ENCODE assay signal across 8 cellular contexts in the genomic region with DNA sequence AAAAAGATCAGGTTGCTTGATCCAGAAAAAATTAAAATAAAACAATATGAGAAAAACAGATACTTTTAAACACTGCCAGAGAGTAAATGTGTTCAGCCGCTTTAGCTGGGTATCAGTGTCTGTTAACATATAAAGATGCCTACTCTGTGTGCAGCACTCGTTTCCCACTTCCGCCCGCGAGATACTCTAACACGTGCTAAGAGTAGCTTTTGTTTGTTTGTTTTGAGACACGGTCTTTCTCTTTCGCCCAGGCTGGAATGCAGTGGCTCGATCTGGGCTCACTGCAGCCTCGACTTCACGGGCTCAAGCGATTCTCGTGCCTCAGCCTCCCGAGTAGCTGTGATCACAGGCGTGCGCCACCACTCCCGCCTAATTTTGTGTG. TPM values are rescaled to one million over a fixed set of nuclear protein-coding genes. Genes with fewer than 3 reads are reported as not detected.
DNase-seq lines count a peak whose midpoint lies in the region; ATAC-seq and TF ChIP-seq lines count a peak whose summit lies in the region.

No MANE protein-coding gene starts in this region.

- no peaks in the 10 kb centered on the region for H3K27me3 ChIP-seq in effector memory CD4-positive, alpha-beta T cell (replicated peaks; ENCODE audit: control insufficient read depth, insufficient read depth, low read length, poor library complexity, severe bottlenecking)

- peaks cover 7% of the 10 kb centered on the region for H3K36me3 ChIP-seq in effector memory CD4-positive, alpha-beta T cell (ENCODE audit: control insufficient read depth, insufficient read depth, low read length)

- H3K4me1 Mint-ChIP-seq in natural killer cell, result peaks cover 17 to 26% of the 10 kb centered on the region in 2 donors

- TF ChIP-seq CTCF in AG09309 (IDR thresholded peaks at IDR 0.05; ENCODE audit: control insufficient read depth, insufficient read depth, low read depth, low read length, missing control alignments) (no peak), natural killer cell (IDR thresholded peaks at IDR 0.05) (no peak)

- peak overlapping the region; percentile 95 to 96 for H3K27ac Mint-ChIP-seq in natural killer cell

- intact Hi-C loops in natural killer cell (cut with micrococcal nuclease), result loop anchor here (5.0 kb wide), 1 partner anchor 69 kb away; the partner anchor contains the start of gene RASGRP2

- peak overlapping the region; percentile 86 for H3K27ac ChIP-seq in effector memory CD4-positive, alpha-beta T cell (ENCODE audit: insufficient read depth, low read length, poor library complexity, severe bottlenecking)

- H3K4me3 ChIP-seq in AG09309 (ENCODE audit: control insufficient read depth, low read depth, low read length), result peak overlapping the region; percentile 18
- peak overlapping the region; percentile 77 for H3K4me3 ChIP-seq in effector memory CD4-positive, alpha-beta T cell (ENCODE audit: insufficient read depth, low read depth, low read length, poor library complexity, severe bottlenecking)

- peak overlapping the region; percentile 96 for H3K4me3 Mint-ChIP-seq in natural killer cell

- DNase-seq in AG09309 (ENCODE audit: low read depth) (no peak), SHP77 treated with DMSO at 0.1 percent for 48 hours (lab: John Stamatoyannopoulos, UW) (peak; percentile 62), natural killer cell (peak; percentile 52), A172 (ENCODE audit: low spot score) (no peak), GM19240 (ENCODE audit: insufficient read length, low spot score) (no peak)
- peak; percentile 27 to 46 (median 35) for DNase-seq in effector memory CD4-positive, alpha-beta T cell

- H3K27me3 Mint-ChIP-seq in natural killer cell (ENCODE audit: low read depth in 2 of 2), result no peaks in the 10 kb centered on the region

- peaks cover 14% of the 10 kb centered on the region for H3K4me1 ChIP-seq in effector memory CD4-positive, alpha-beta T cell (ENCODE audit: control insufficient read depth, insufficient read depth, low read length, poor library complexity, severe bottlenecking)

- H3K9me3 ChIP-seq in effector memory CD4-positive, alpha-beta T cell (ENCODE audit: control insufficient read depth, low read length), result no peaks in the 10 kb centered on the region

- ATAC-seq in GM19438 (IDR thresholded peaks at IDR 0.05; ENCODE audit: low read depth, unreplicated experiment) (peak; percentile 6), natural killer cell (peak; percentile 73 to 83 (median 76)), HG02840 (IDR thresholded peaks at IDR 0.05; ENCODE audit: low FRiP score, unreplicated experiment) (no peak)

- H3K36me3 Mint-ChIP-seq in natural killer cell, result no peaks in the 10 kb centered on the region

- no peaks in the 10 kb centered on the region for H3K9me3 Mint-ChIP-seq in natural killer cell

RNA-seq across cellular contexts. Expression of gene MEN1, which starts 0.5 kb away (rescaled TPM):
- total RNA-seq in natural killer cell, result 10 to 100 TPM; 29.3 to 42.2 (median 32.2) TPM
- total RNA-seq in A172 (2014; rRNA removed; shearing (Covaris generic)), result 14.3 and 15.0 TPM in 2 replicates

RNA-seq across cellular contexts. Expression of gene MAP4K2, which starts 7.9 kb away (rescaled TPM):
- total RNA-seq in natural killer cell, result 10 to 100 TPM; 38.3 to 40.6 (median 38.7) TPM
- total RNA-seq in A172 (2014; rRNA removed; shearing (Covaris generic)), result 30.8 and 40.5 TPM in 2 replicates

RNA-seq across cellular contexts. Expression of gene SF1, which starts 32.5 kb away (rescaled TPM):
- total RNA-seq in natural killer cell, result 100 to 1,000 TPM; 841 to 864 (median 845) TPM
- total RNA-seq in A172 (2014; rRNA removed; shearing (Covaris generic)), result 61.8 and 149 TPM in 2 replicates

RNA-seq across cellular contexts. Expression of gene CDC42BPG, which starts 33.6 kb away (rescaled TPM):
- 10 to 100 TPM in 2 of 3 donors, 1 to 10 TPM in 1; 8.2 to 12.7 (median 10.7) TPM for total RNA-seq in natural killer cell
- total RNA-seq in A172 (2014; rRNA removed; shearing (Covaris generic)), result 3.7 and 4.1 TPM in 2 replicates

RNA-seq across cellular contexts. Expression of gene PYGM, which starts 51.1 kb away (rescaled TPM):
- 1 to 10 TPM; 4.1 to 8.4 (median 6.1) TPM for total RNA-seq in natural killer cell
- total RNA-seq in A172 (2014; rRNA removed; shearing (Covaris generic)), result 0.12 TPM in 1 of 2 replicates, not detected in the other

Comparison
In these comparisons a context has a peak if more than half of its experiments do, and no peak if none do; other contexts are left out.
1. DNase-seq: peak in SHP77 treated with DMSO at 0.1 percent for 48 hours (single experiment), effector memory CD4-positive, alpha-beta T cell (3 of 3) and natural killer cell (single experiment); none in AG09309 (single experiment), A172 (single experiment) and GM19240 (single experiment).